10 cellular contexts compared by ENCODE assay signal in the genomic region with DNA sequence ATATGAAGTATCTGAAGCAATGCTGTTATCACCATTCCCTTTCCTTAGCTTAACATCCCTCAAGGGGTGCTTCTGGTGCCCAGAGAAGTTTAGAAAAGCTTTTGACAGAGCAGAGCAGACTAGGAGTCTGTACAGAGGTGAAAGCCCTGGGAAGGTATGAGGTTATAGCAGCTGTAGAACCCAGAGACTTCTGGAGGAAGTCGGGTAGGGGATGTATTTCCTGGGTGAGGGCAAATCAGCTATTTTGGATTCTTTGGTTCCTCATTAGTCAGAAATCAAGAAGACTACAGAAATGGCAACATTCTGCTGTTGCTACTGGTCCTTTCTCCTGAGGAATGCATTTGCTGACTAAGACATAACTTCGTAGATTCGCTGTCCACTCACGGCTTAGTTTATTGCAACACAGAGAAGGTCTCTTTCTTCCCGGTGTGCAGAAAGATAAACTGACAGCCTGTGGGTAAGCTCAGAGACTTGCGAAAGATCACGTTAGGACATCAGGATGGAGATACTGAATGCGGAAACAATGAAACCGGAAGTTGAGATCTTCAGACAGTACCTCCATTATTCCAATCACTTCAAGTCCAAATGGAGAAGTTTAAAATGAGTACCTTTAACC. TPM values are rescaled to one million over a fixed set of nuclear protein-coding genes. Genes with fewer than 3 reads are reported as not detected.
DNase-seq lines count a peak whose midpoint lies in the region; ATAC-seq and TF ChIP-seq lines count a peak whose summit lies in the region.
"Had no signal": no experiment of that assay in that cellular context is flagged by ENCODE, and none has a peak within 500 bp of the region (broad histone marks: within the 10 kb centered on the region; RNA-seq: fewer than 3 reads in every experiment).

No MANE protein-coding gene starts in this region.

- no peaks in the 10 kb centered on the region for H4K20me1 ChIP-seq in OCI-LY3 (ENCODE audit: insufficient read depth, low read length)
- H4K20me1 ChIP-seq in fibroblast of lung (ENCODE audit: control insufficient read depth, extremely low read depth, insufficient read depth, low read length): no peaks in the 10 kb centered on the region
- no peaks in the 10 kb centered on the region for H4K20me1 ChIP-seq in osteoblast (ENCODE audit: insufficient read depth, low read length)

- H3K27me3 ChIP-seq in OCI-LY3 (ENCODE audit: low read depth, low read length): no peaks in the 10 kb centered on the region
- peaks cover 2% of the 10 kb centered on the region for H3K27me3 ChIP-seq in fibroblast of lung (ENCODE audit: control insufficient read depth, insufficient read depth, low read length)
- H3K27me3 ChIP-seq in osteoblast (ENCODE audit: insufficient read depth, low read length): peaks cover 3% of the 10 kb centered on the region

- H3K4me2 ChIP-seq in OCI-LY3 (ENCODE audit: low read length) (peak overlapping the region; percentile 5; the same call in 1 of the 2 replicates), fibroblast of lung (ENCODE audit: extremely low read depth, insufficient read depth, low read length) (no peak overlapping the region), osteoblast (ENCODE audit: insufficient read depth, low read length) (no peak overlapping the region)

- peak overlapping the region; percentile 60 for H2AFZ ChIP-seq in OCI-LY3 (ENCODE audit: low read depth, low read length)
- H2AFZ ChIP-seq in fibroblast of lung (ENCODE audit: low read length): no peak overlapping the region
- peak overlapping the region; percentile 38 for H2AFZ ChIP-seq in osteoblast (ENCODE audit: low read length)

- DNase-seq in fibroblast of lung (ENCODE audit: low read depth in 2 of 2) (peak; percentile 21 to 51), osteoblast (ENCODE audit: insufficient read length, low spot score, missing footprints) (no peak), EL (no peak), NCI-H2081 treated with DMSO at 0.1 percent for 48 hours (lab: John Stamatoyannopoulos, UW) (no peak), activated gamma-delta T cell treated with Interleukin-2 at 50 U/mL for 16 hours (no peak)
- no peak for DNase-seq in stimulated activated CD4-positive, alpha-beta T cell treated with anti-CD3 and anti-CD28 coated beads, Interleukin-4, amount 100 ng/mL, for 4 hours
- DNase-seq: HCEC 1CT had no signal

- peak; percentile 26 for ATAC-seq in GM21447 (IDR thresholded peaks at IDR 0.05; ENCODE audit: unreplicated experiment)

- TF ChIP-seq CTCF in OCI-LY3 (IDR thresholded peaks at IDR 0.05; ENCODE audit: low read depth, low read length): no peak
- no peak for TF ChIP-seq CTCF in fibroblast of lung (conservative IDR thresholded peaks at IDR 0.05 in 1 of 2, IDR thresholded peaks at IDR 0.05 in 1 of 2; ENCODE audit: low read depth in 1 of 2, low read length in 2 of 2)
- TF ChIP-seq CTCF in osteoblast (IDR thresholded peaks at IDR 0.05; ENCODE audit: extremely low read depth, low read depth, low read length): no peak

- H3K4me3 ChIP-seq in OCI-LY3 (ENCODE audit: low read length) (no peak overlapping the region), fibroblast of lung (replicated peaks in 1 of 4; ENCODE audit: control extremely low read depth in 1 of 4, insufficient read depth in 1 of 4, low read depth in 3 of 4, low read length in 4 of 4) (no peak overlapping the region), osteoblast (ENCODE audit: insufficient read depth, low read length) (no peak overlapping the region)
- H3K4me3 ChIP-seq: SK-N-MC had no signal

- H3K4me1 ChIP-seq in OCI-LY3 (ENCODE audit: low read length) (peaks cover 55% of the 10 kb centered on the region), fibroblast of lung (ENCODE audit: control insufficient read depth, extremely low read depth, insufficient read depth, low read length) (peaks cover 2% of the 10 kb centered on the region), osteoblast (ENCODE audit: insufficient read depth, low read length) (peaks cover 10% of the 10 kb centered on the region)

- no peak overlapping the region for H3K27ac ChIP-seq in OCI-LY3 (ENCODE audit: low read length)
- no peak overlapping the region for H3K27ac ChIP-seq in fibroblast of lung (ENCODE audit: insufficient read depth, low read length)
- H3K27ac ChIP-seq in osteoblast (ENCODE audit: low read depth, low read length): no peak overlapping the region
- H3K27ac ChIP-seq: SK-N-MC had no signal

- H3K9me3 ChIP-seq in OCI-LY3 (ENCODE audit: insufficient read depth, low read length) (no peaks in the 10 kb centered on the region), fibroblast of lung (ENCODE audit: control insufficient read depth, insufficient read depth, low read depth, low read length) (no peaks in the 10 kb centered on the region), osteoblast (ENCODE audit: low read depth, low read length) (no peaks in the 10 kb centered on the region)

- no peaks in the 10 kb centered on the region for H3K36me3 ChIP-seq in OCI-LY3 (replicated peaks; ENCODE audit: low read depth, low read length)
- H3K36me3 ChIP-seq in fibroblast of lung (ENCODE audit: control insufficient read depth, insufficient read depth, low read length): no peaks in the 10 kb centered on the region
- H3K36me3 ChIP-seq in osteoblast (ENCODE audit: insufficient read depth, low read length): no peaks in the 10 kb centered on the region

- H3K79me2 ChIP-seq in OCI-LY3 (ENCODE audit: low read length) (no peaks in the 10 kb centered on the region), fibroblast of lung (ENCODE audit: control insufficient read depth, insufficient read depth, low read length) (no peaks in the 10 kb centered on the region), osteoblast (ENCODE audit: insufficient read depth, low read length) (no peaks in the 10 kb centered on the region)

- H3K9ac ChIP-seq in OCI-LY3 (ENCODE audit: low read length) (no peak overlapping the region), fibroblast of lung (ENCODE audit: insufficient read depth, low read length) (no peak overlapping the region)

RNA-seq across cellular contexts. Expression of gene SESN3, which starts 25.3 kb away (rescaled TPM):
- total RNA-seq in fibroblast of lung: 41.1 and 60.1 TPM in 2 replicates
- 6.4 and 12.3 TPM in 2 replicates for polyA plus RNA-seq in fibroblast of lung
- polyA plus RNA-seq in fibroblast of lung (2012): 3.2 and 5.2 TPM in 2 replicates
- 3.3 and 39.8 TPM in 2 replicates for polyA minus RNA-seq in fibroblast of lung (ENCODE audit: low replicate concordance)
- total RNA-seq in osteoblast: 24.6 and 33.3 TPM in 2 replicates

Comparison
In these comparisons a context has a peak if more than half of its experiments do, and no peak if none do; other contexts are left out.
1. DNase-seq: peak in fibroblast of lung (2 of 2); none in osteoblast (single experiment), EL (single experiment), stimulated activated CD4-positive, alpha-beta T cell treated with anti-CD3 and anti-CD28 coated beads, Interleukin-4, amount 100 ng/mL, for 4 hours (0 of 2), NCI-H2081 treated with DMSO at 0.1 percent for 48 hours (single experiment) and activated gamma-delta T cell treated with Interleukin-2 at 50 U/mL for 16 hours (single experiment).